ENCODE assay signal across 1 cellular context in genomic region chr22:23892626-23893445, GRCh38.
TF ChIP-seq lines count a peak whose summit lies in the region.

No MANE protein-coding gene starts in this region.

TF ChIP-seq in HepG2, 621 proteins besides CTCF, POLR2A, EP300 and RAD21:
- TF ChIP-seq, protein P1, sequence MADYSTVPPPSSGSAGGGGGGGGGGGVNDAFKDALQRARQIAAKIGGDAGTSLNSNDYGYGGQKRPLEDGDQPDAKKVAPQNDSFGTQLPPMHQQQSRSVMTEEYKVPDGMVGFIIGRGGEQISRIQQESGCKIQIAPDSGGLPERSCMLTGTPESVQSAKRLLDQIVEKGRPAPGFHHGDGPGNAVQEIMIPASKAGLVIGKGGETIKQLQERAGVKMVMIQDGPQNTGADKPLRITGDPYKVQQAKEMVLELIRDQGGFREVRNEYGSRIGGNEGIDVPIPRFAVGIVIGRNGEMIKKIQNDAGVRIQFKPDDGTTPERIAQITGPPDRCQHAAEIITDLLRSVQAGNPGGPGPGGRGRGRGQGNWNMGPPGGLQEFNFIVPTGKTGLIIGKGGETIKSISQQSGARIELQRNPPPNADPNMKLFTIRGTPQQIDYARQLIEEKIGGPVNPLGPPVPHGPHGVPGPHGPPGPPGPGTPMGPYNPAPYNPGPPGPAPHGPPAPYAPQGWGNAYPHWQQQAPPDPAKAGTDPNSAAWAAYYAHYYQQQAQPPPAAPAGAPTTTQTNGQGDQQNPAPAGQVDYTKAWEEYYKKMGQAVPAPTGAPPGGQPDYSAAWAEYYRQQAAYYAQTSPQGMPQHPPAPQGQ (CRISPR knock-in tag; IDR thresholded peaks at IDR 0.05; ENCODE audit: borderline replicate concordance): 0 out of 2 replicates have a peak, but pooled peaks have one; percentile 27
- 0 out of 2 replicates have a peak, but pooled peaks have one; percentile 32 for TF ChIP-seq MYC (CRISPR knock-in tag; IDR thresholded peaks at IDR 0.05; ENCODE audit: borderline replicate concordance)
- TF ChIP-seq IRF2 (CRISPR knock-in tag; IDR thresholded peaks at IDR 0.05): 0 out of 2 replicates have a peak, but pooled peaks have one; percentile 5
- TF ChIP-seq ERF (CRISPR knock-in tag; IDR thresholded peaks at IDR 0.05): peak; percentile 29; the same call in 1 of the 2 replicates
- TF ChIP-seq RXRB (CRISPR knock-in tag; IDR thresholded peaks at IDR 0.05; ENCODE audit: borderline replicate concordance): 0 out of 2 replicates have a peak, but pooled peaks have one; percentile 34
- TF ChIP-seq CCDC6 (CRISPR knock-in tag; IDR thresholded peaks at IDR 0.05): 0 out of 2 replicates have a peak, but pooled peaks have one; percentile 31
- no peak for TF ChIP-seq KDM5A (IDR thresholded peaks at IDR 0.05; ENCODE audit: borderline replicate concordance, low read length)
- TF ChIP-seq POGZ (CRISPR knock-in tag; IDR thresholded peaks at IDR 0.05): no peak
- TF ChIP-seq CBX1 (IDR thresholded peaks at IDR 0.05; ENCODE audit: low read depth): no peak
- TF ChIP-seq FOXO4 (CRISPR knock-in tag; conservative IDR thresholded peaks at IDR 0.05): peak; percentile 87; the same call in 1 of the 2 replicates
- TF ChIP-seq, protein P2, sequence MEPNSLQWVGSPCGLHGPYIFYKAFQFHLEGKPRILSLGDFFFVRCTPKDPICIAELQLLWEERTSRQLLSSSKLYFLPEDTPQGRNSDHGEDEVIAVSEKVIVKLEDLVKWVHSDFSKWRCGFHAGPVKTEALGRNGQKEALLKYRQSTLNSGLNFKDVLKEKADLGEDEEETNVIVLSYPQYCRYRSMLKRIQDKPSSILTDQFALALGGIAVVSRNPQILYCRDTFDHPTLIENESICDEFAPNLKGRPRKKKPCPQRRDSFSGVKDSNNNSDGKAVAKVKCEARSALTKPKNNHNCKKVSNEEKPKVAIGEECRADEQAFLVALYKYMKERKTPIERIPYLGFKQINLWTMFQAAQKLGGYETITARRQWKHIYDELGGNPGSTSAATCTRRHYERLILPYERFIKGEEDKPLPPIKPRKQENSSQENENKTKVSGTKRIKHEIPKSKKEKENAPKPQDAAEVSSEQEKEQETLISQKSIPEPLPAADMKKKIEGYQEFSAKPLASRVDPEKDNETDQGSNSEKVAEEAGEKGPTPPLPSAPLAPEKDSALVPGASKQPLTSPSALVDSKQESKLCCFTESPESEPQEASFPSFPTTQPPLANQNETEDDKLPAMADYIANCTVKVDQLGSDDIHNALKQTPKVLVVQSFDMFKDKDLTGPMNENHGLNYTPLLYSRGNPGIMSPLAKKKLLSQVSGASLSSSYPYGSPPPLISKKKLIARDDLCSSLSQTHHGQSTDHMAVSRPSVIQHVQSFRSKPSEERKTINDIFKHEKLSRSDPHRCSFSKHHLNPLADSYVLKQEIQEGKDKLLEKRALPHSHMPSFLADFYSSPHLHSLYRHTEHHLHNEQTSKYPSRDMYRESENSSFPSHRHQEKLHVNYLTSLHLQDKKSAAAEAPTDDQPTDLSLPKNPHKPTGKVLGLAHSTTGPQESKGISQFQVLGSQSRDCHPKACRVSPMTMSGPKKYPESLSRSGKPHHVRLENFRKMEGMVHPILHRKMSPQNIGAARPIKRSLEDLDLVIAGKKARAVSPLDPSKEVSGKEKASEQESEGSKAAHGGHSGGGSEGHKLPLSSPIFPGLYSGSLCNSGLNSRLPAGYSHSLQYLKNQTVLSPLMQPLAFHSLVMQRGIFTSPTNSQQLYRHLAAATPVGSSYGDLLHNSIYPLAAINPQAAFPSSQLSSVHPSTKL (CRISPR knock-in tag; IDR thresholded peaks at IDR 0.05): 0 out of 2 replicates have a peak, but pooled peaks have one; percentile 20
- TF ChIP-seq SYNCRIP (IDR thresholded peaks at IDR 0.05; ENCODE audit: insufficient read depth, low read depth, low read length): no peak
- no peak for TF ChIP-seq SIN3A (IDR thresholded peaks at IDR 0.05; ENCODE audit: borderline replicate concordance, low read depth, low read length)
- TF ChIP-seq NR2C2 (CRISPR knock-in tag; IDR thresholded peaks at IDR 0.05; ENCODE audit: borderline replicate concordance): peak; percentile 30; the same call in 1 of the 2 replicates
- TF ChIP-seq RARA (CRISPR knock-in tag; IDR thresholded peaks at IDR 0.05): peak; percentile 51
- TF ChIP-seq HNF4G (IDR thresholded peaks at IDR 0.05; ENCODE audit: borderline replicate concordance, low read depth, low read length): 0 out of 2 replicates have a peak, but pooled peaks have one; percentile 29
- TF ChIP-seq HNF4G (CRISPR knock-in tag; IDR thresholded peaks at IDR 0.05; ENCODE audit: borderline replicate concordance, low read depth): no peak
- peak; percentile 60; the same call in 1 of the 2 replicates for TF ChIP-seq ZNF687 (CRISPR knock-in tag; IDR thresholded peaks at IDR 0.05)
- no peak for TF ChIP-seq ATRX (CRISPR knock-in tag; IDR thresholded peaks at IDR 0.05; ENCODE audit: borderline replicate concordance)
- peak in 1 of 2 experiments; percentile 38; a peak in 1 of 4 replicates for TF ChIP-seq NR2F1 (CRISPR knock-in tag; IDR thresholded peaks at IDR 0.05)
- TF ChIP-seq MED1 (CRISPR knock-in tag; IDR thresholded peaks at IDR 0.05): 0 out of 2 replicates have a peak, but pooled peaks have one; percentile 14
- TF ChIP-seq CHD2 (IDR thresholded peaks at IDR 0.05; ENCODE audit: low read depth, low read length): no peak
- TF ChIP-seq ZFX (CRISPR knock-in tag; IDR thresholded peaks at IDR 0.05; ENCODE audit: low read depth): peak; percentile 36
- TF ChIP-seq ZNF564 (CRISPR knock-in tag; IDR thresholded peaks at IDR 0.05): 0 out of 2 replicates have a peak, but pooled peaks have one; percentile 34
- TF ChIP-seq RXRA (CRISPR knock-in tag; IDR thresholded peaks at IDR 0.05): 0 out of 2 replicates have a peak, but pooled peaks have one; percentile 33
- TF ChIP-seq ZBTB7B (CRISPR knock-in tag; IDR thresholded peaks at IDR 0.05): 0 out of 2 replicates have a peak, but pooled peaks have one; percentile 25
- 0 out of 2 replicates have a peak, but pooled peaks have one; percentile 20 for TF ChIP-seq NR2F6 (IDR thresholded peaks at IDR 0.05)
- TF ChIP-seq NR2F6 (CRISPR knock-in tag; IDR thresholded peaks at IDR 0.05): peak; percentile 53; the same call in 1 of the 2 replicates
- peak; percentile 36; the same call in 1 of the 2 replicates for TF ChIP-seq SALL1 (CRISPR knock-in tag; IDR thresholded peaks at IDR 0.05)
- peak; percentile 93 for TF ChIP-seq ZNF263 (CRISPR knock-in tag; IDR thresholded peaks at IDR 0.05)
- peak; percentile 54; the same call in 1 of the 2 replicates for TF ChIP-seq HNF4A (CRISPR knock-in tag; IDR thresholded peaks at IDR 0.05)
- peak; percentile 23; the same call in 1 of the 2 replicates for TF ChIP-seq ZNF552 (CRISPR knock-in tag; IDR thresholded peaks at IDR 0.05; ENCODE audit: borderline replicate concordance)
- TF ChIP-seq, protein P3, sequence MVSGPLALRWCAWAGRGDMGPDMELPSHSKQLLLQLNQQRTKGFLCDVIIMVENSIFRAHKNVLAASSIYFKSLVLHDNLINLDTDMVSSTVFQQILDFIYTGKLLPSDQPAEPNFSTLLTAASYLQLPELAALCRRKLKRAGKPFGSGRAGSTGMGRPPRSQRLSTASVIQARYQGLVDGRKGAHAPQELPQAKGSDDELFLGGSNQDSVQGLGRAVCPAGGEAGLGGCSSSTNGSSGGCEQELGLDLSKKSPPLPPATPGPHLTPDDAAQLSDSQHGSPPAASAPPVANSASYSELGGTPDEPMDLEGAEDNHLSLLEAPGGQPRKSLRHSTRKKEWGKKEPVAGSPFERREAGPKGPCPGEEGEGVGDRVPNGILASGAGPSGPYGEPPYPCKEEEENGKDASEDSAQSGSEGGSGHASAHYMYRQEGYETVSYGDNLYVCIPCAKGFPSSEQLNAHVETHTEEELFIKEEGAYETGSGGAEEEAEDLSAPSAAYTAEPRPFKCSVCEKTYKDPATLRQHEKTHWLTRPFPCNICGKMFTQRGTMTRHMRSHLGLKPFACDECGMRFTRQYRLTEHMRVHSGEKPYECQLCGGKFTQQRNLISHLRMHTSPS (CRISPR knock-in tag; IDR thresholded peaks at IDR 0.05; ENCODE audit: low read depth): peak; percentile 69; the same call in 1 of the 2 replicates
- TF ChIP-seq ISX (CRISPR knock-in tag; conservative IDR thresholded peaks at IDR 0.05): no peak
- TF ChIP-seq ZNF770 (CRISPR knock-in tag; IDR thresholded peaks at IDR 0.05): peak; percentile 6; the same call in 1 of the 2 replicates
